In the genomic region with DNA sequence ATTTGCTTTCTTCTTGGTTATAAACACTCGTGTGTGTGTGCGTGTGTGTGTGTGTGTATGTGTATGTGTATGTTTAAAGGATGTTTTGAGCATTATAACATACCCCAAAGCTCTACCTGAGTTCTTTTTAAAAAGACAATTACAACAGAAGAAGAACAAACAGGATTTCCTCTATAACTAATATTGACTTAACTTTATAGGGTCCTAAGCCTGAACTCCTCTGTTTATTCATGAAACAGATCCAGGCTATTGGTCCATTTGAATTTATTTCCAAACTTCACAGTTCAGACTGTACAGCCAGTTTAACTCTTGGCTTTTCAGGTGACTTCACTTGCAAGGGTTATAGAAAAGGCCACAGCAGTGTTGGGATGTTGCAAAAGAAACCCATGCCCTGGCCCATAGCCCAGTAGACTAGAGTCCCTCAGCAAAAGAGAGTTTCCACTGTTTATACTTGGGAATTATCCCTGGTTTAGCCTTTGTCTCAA, we compare ENCODE assay signal across 24 cellular contexts. TPM values are rescaled to one million over a fixed set of nuclear protein-coding genes. Genes with fewer than 3 reads are reported as not detected.
DNase-seq lines count a peak whose midpoint lies in the region; ATAC-seq and TF ChIP-seq lines count a peak whose summit lies in the region.
"Had no signal": no experiment of that assay in that cellular context is flagged by ENCODE, and none has a peak within 500 bp of the region (broad histone marks: within the 10 kb centered on the region; RNA-seq: fewer than 3 reads in every experiment).

No MANE protein-coding gene starts in this region.

- no peaks in the 10 kb centered on the region for H4K20me1 ChIP-seq in smooth muscle cell (ENCODE audit: low read depth)

- H3K27me3 ChIP-seq in smooth muscle cell (ENCODE audit: low read depth) = no peaks in the 10 kb centered on the region
- H3K27me3 ChIP-seq: BE2C, suprapubic skin had no signal

- WGBS in smooth muscle cell (ENCODE audit: low lambda C conversion rate) = 73% methylated on average over 2 of the region's 2 CpGs

- H3K4me1 ChIP-seq in smooth muscle cell (ENCODE audit: low read depth) = peaks cover 13% of the 10 kb centered on the region
- H3K4me1 ChIP-seq: BE2C, suprapubic skin had no signal

- H3K9ac ChIP-seq in smooth muscle cell (ENCODE audit: low read depth) = no peak overlapping the region

- TF ChIP-seq CTCF in smooth muscle cell (IDR thresholded peaks at IDR 0.05; ENCODE audit: borderline replicate concordance, insufficient read depth, poor library complexity, severe bottlenecking) = no peak

- CTCF ChIA-PET in activated CD4-positive, alpha-beta T cell treated with anti-CD3 and anti-CD28 coated beads for 36 hours (lab: Charles Lee) = no interaction called here

- no peaks in the 10 kb centered on the region for H3K9me3 ChIP-seq in smooth muscle cell (replicated peaks; ENCODE audit: low read depth)
- H3K9me3 ChIP-seq: BE2C, suprapubic skin had no signal

- H3K4me3 ChIP-seq in smooth muscle cell = no peak overlapping the region
- H3K4me3 ChIP-seq: suprapubic skin had no signal

- H3K79me2 ChIP-seq in smooth muscle cell (ENCODE audit: low read depth) = no peaks in the 10 kb centered on the region

- peak overlapping the region; percentile 18 for H3K27ac ChIP-seq in smooth muscle cell (ENCODE audit: low read depth)
- H3K27ac ChIP-seq: suprapubic skin had no signal

- peak overlapping the region; percentile 48 for H3K27ac Mint-ChIP-seq in central memory CD8-positive, alpha-beta T cell (ENCODE audit: low read depth)
- H3K27ac Mint-ChIP-seq in activated CD4-positive, alpha-beta T cell treated with anti-CD3 and anti-CD28 coated beads for 36 hours = no peak overlapping the region
- H3K27ac Mint-ChIP-seq: activated B cell treated with CpG ODN at 0.5 μM for 24 hours; activated T-helper 17 cell treated with anti-CD3 and anti-CD28 coated beads, Interleukin-2, amount 50 U/mL, for 72 hours had no signal

- H3K36me3 Mint-ChIP-seq in central memory CD8-positive, alpha-beta T cell (ENCODE audit: insufficient read depth) = peaks cover 3% of the 10 kb centered on the region
- H3K36me3 Mint-ChIP-seq in activated CD4-positive, alpha-beta T cell treated with anti-CD3 and anti-CD28 coated beads for 36 hours (ENCODE audit: low read depth) = peaks cover 22% of the 10 kb centered on the region

- peak; percentile 54 for DNase-seq in DMS153 treated with DMSO at 0.1 percent for 48 hours (lab: John Stamatoyannopoulos, UW; ENCODE audit: unreplicated experiment)
- DNase-seq in DMS153 (lab: John Stamatoyannopoulos, UW) = no peak
- DNase-seq in central memory CD8-positive, alpha-beta T cell (ENCODE audit: low spot score in 2 of 2) = no peak
- peak; percentile 93 for DNase-seq in left lobe of liver (ENCODE audit: low spot score)
- DNase-seq in smooth muscle cell (lab: John Stamatoyannopoulos, UW; ENCODE audit: unreplicated experiment) = no peak
- no peak for DNase-seq in activated CD4-positive, alpha-beta T cell treated with anti-CD3 and anti-CD28 coated beads for 36 hours
- DNase-seq: 8988T; activated B cell treated with CpG ODN at 0.5 μM for 24 hours; BE2C; Calu3; caudate nucleus; effector memory CD4-positive, alpha-beta T cell; GDM1; hippocampal formation; Kasumi-1; kidney; NCI-H1105; NCI-H526; stimulated activated CD8-positive, alpha-beta memory T cell treated with anti-CD3 and anti-CD28 coated beads, Interleukin-4, amount 100 ng/mL, for 48 hours had no signal

- H3K36me3 ChIP-seq in smooth muscle cell (ENCODE audit: low read depth) = no peaks in the 10 kb centered on the region
- H3K36me3 ChIP-seq: BE2C, suprapubic skin had no signal

- no peak overlapping the region for H3K4me3 Mint-ChIP-seq in central memory CD8-positive, alpha-beta T cell
- no peak overlapping the region for H3K4me3 Mint-ChIP-seq in activated CD4-positive, alpha-beta T cell treated with anti-CD3 and anti-CD28 coated beads for 36 hours
- H3K4me3 Mint-ChIP-seq: activated B cell treated with CpG ODN at 0.5 μM for 24 hours; activated T-helper 17 cell treated with anti-CD3 and anti-CD28 coated beads, Interleukin-2, amount 50 U/mL, for 72 hours had no signal

- no peak overlapping the region for H2AFZ ChIP-seq in smooth muscle cell (ENCODE audit: low read depth)

- H3K4me1 Mint-ChIP-seq in central memory CD8-positive, alpha-beta T cell = peaks cover 34% of the 10 kb centered on the region
- peaks cover 40% of the 10 kb centered on the region for H3K4me1 Mint-ChIP-seq in activated CD4-positive, alpha-beta T cell treated with anti-CD3 and anti-CD28 coated beads for 36 hours

- POLR2A ChIA-PET in activated CD4-positive, alpha-beta T cell treated with anti-CD3 and anti-CD28 coated beads for 36 hours (lab: Charles Lee) = no interaction called here

- H3K4me2 ChIP-seq in smooth muscle cell = peak overlapping the region; percentile 1

- H3K9me3 Mint-ChIP-seq in central memory CD8-positive, alpha-beta T cell = no peaks in the 10 kb centered on the region
- no peaks in the 10 kb centered on the region for H3K9me3 Mint-ChIP-seq in activated CD4-positive, alpha-beta T cell treated with anti-CD3 and anti-CD28 coated beads for 36 hours (ENCODE audit: low read depth)
- H3K9me3 Mint-ChIP-seq: activated B cell treated with CpG ODN at 0.5 μM for 24 hours; activated T-helper 17 cell treated with anti-CD3 and anti-CD28 coated beads, Interleukin-2, amount 50 U/mL, for 72 hours had no signal

- no peak for ATAC-seq in central memory CD8-positive, alpha-beta T cell (replicated peaks; ENCODE audit: extremely low read depth, poor library complexity, severe bottlenecking)
- ATAC-seq in left lobe of liver (peak; percentile 77), GM18511 (IDR thresholded peaks at IDR 0.05; ENCODE audit: unreplicated experiment) (no peak), GM18870 (IDR thresholded peaks at IDR 0.05; ENCODE audit: unreplicated experiment) (no peak)
- no peak for ATAC-seq in activated CD4-positive, alpha-beta T cell treated with anti-CD3 and anti-CD28 coated beads for 36 hours
- ATAC-seq: HCT116 had no signal

- H3F3A ChIP-seq in smooth muscle cell (ENCODE audit: low read depth) = peaks cover 18% of the 10 kb centered on the region

- intact Hi-C loops in activated CD4-positive, alpha-beta T cell treated with anti-CD3 and anti-CD28 coated beads for 36 hours (cut with DNase I, micrococcal nuclease) = no loop called here

- H3K27me3 Mint-ChIP-seq in central memory CD8-positive, alpha-beta T cell = no peaks in the 10 kb centered on the region
- no peaks in the 10 kb centered on the region for H3K27me3 Mint-ChIP-seq in activated CD4-positive, alpha-beta T cell treated with anti-CD3 and anti-CD28 coated beads for 36 hours
- H3K27me3 Mint-ChIP-seq: activated B cell treated with CpG ODN at 0.5 μM for 24 hours; activated T-helper 17 cell treated with anti-CD3 and anti-CD28 coated beads, Interleukin-2, amount 50 U/mL, for 72 hours had no signal

RNA-seq across cellular contexts. Expression of a gene that starts 23.5 kb away (rescaled TPM):
- total RNA-seq in left lobe of liver (41.1 TPM), smooth muscle cell (1.8 and 8.4 TPM in 2 replicates)
- polyA plus RNA-seq in smooth muscle cell = 1.7 TPM in 2 replicates
- total RNA-seq in activated CD4-positive, alpha-beta T cell treated with anti-CD3 and anti-CD28 coated beads for 36 hours = 10 to 100 TPM; 24.7 to 25.8 TPM

Comparison
In these comparisons a context has a peak if more than half of its experiments do, and no peak if none do; other contexts are left out.
1. DNase-seq: peak in DMS153 treated with DMSO at 0.1 percent for 48 hours (single experiment) and left lobe of liver (single experiment); none in DMS153 (single experiment), central memory CD8-positive, alpha-beta T cell (0 of 2), smooth muscle cell (single experiment) and activated CD4-positive, alpha-beta T cell treated with anti-CD3 and anti-CD28 coated beads for 36 hours (single experiment).